ENCODE assay signal across 1 cellular context in the genomic region with DNA sequence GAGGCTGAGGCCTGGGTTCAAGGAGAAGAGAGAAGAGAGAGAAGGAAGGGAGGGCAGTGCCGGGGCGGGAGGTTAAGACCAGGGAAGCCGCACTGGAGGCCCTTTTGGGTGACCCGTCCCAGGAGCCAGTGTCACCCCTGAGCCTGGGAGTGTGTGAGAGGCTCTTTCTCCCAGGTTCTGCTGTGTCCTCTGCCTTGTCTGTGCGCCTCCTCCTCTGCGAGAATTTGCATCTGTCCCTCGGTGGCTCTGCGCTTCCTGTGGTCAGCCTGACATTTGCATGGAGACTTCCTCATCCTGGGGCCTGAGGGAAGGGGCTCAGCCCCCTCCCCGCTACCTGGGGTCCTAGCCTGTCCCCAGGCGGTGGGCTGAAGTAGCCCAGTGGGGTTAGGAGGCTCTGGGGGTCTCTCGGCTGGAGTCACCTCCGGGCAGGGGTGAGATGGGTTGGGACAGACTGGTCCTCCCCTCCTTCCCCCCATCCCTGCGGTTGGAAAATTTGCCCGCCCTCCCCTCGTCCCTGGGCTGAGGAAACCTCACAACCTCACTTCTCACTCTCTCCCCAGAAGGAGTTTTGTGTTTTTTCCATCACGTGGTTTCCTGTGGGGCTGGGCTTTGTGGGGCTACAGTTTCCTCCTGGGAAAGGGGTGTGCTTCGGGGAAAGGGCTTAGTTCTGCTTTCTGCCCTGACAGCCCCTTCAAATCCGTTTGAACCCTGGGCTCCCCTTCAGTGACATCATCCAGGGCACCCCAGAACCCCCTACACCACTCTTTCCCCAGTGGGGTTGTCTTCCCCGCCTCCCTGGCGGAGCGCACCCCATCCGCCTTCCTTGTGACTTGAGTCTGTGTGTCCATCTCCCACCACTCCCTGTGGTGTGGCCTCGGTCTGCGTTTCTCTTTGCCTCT.
TF ChIP-seq lines count a peak whose summit lies in the region.

No MANE protein-coding gene starts in this region.

TF ChIP-seq in WTC11, 78 proteins besides CTCF, POLR2A, EP300 and RAD21 (continued from another document):
- peak; percentile 64 for TF ChIP-seq USF2 (CRISPR knock-in tag; IDR thresholded peaks at IDR 0.05)
TF ChIP-seq in WTC11: peak in this region for 1.
